16 cellular contexts compared by ENCODE assay signal in the genomic region with DNA sequence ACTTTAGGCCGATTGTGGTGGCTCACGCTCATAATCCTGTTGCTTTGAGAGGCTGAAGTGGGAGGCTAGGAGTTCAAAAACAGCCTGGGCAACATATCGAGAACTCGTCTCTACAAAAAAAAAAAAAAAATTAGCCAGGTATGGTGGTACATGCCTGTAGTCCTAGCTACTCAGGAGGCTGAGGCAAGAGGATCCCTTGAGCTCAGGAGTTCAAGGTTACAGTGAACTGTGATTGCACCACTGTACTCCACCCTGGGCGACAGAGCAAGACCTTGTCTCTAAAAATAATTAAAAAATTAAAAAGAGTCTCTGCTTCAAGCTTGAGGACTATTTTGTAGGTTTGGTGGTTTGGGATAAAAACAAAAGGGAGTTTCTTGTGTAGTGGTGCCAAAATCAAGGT. TPM values are rescaled to one million over a fixed set of nuclear protein-coding genes. Genes with fewer than 3 reads are reported as not detected.
DNase-seq lines count a peak whose midpoint lies in the region; ATAC-seq and TF ChIP-seq lines count a peak whose summit lies in the region.
"Had no signal": no experiment of that assay in that cellular context is flagged by ENCODE, and none has a peak within 500 bp of the region (broad histone marks: within the 10 kb centered on the region; RNA-seq: fewer than 3 reads in every experiment).

No MANE protein-coding gene starts in this region.

- peak overlapping the region; percentile 23 for H3K27ac Mint-ChIP-seq in activated T-cell treated with anti-CD3 and anti-CD28 coated beads, Interleukin-2, amount 50 U/mL, for 24 hours
- peak overlapping the region in 2 of 3 experiments; percentile 16 to 69; a peak in 1 of 7 replicates for H3K27ac Mint-ChIP-seq in H9
- H3K27ac Mint-ChIP-seq in activated T-helper 1 cell treated with anti-CD3 and anti-CD28 coated beads, Interleukin-12 subunit alpha, Interleukin-12 subunit beta, Interleukin-2, Interleukin-4 antibody, amounts not matched to agents 30 ng/mL and 10 ng/mL and 1 ng/mL, durations not matched to agents 14 hours and 24 hours and 36 hours: peak overlapping the region; percentile 13
- H3K27ac Mint-ChIP-seq: CD4-positive, alpha-beta T cell had no signal

- no peak overlapping the region for H3K56ac ChIP-seq in H9 (ENCODE audit: insufficient read length, low read depth, low read length)

- no peak overlapping the region for H3K4me3 Mint-ChIP-seq in activated T-cell treated with anti-CD3 and anti-CD28 coated beads, Interleukin-2, amount 50 U/mL, for 24 hours
- H3K4me3 Mint-ChIP-seq in H9: no peak overlapping the region
- H3K4me3 Mint-ChIP-seq in activated T-helper 1 cell treated with anti-CD3 and anti-CD28 coated beads, Interleukin-12 subunit alpha, Interleukin-12 subunit beta, Interleukin-2, Interleukin-4 antibody, amounts not matched to agents 30 ng/mL and 10 ng/mL and 1 ng/mL, durations not matched to agents 14 hours and 24 hours and 36 hours: no peak overlapping the region
- H3K4me3 Mint-ChIP-seq: CD4-positive, alpha-beta T cell; IgD-negative memory B cell had no signal

- no peak overlapping the region for H2BK12ac ChIP-seq in H9 (ENCODE audit: insufficient read length, low read depth, low read length)

- intact Hi-C loops in activated T-helper 1 cell treated with anti-CD3 and anti-CD28 coated beads, Interleukin-12 subunit alpha, Interleukin-12 subunit beta, Interleukin-2, Interleukin-4 antibody, amounts not matched to agents 30 ng/mL and 10 ng/mL and 1 ng/mL, durations not matched to agents 14 hours and 24 hours and 36 hours (cut with micrococcal nuclease): no loop called here
- intact Hi-C loops in body of pancreas (cut with DNase I): no loop called here
- intact Hi-C loops in heart right ventricle (cut with DNase I): no loop called here

- no CpG with 5 or more reads among the region's 5 CpGs for WGBS in H9 (ENCODE audit: extremely low coverage, insufficient read length, low lambda C conversion rate)
- 94 to 97% methylated on average over 5 of the region's 5 CpGs for WGBS in body of pancreas, 2 donors
- 93% methylated on average over 5 of the region's 5 CpGs for WGBS in heart right ventricle, 2 donors

- no peaks in the 10 kb centered on the region for H3K23me2 ChIP-seq in H9 (ENCODE audit: insufficient read length, low read depth, low read length, poor library complexity, severe bottlenecking)

- no peak overlapping the region for H3K4me2 ChIP-seq in H9 (ENCODE audit: insufficient read depth, insufficient read length, low read length)

- no peak overlapping the region for H3K4ac ChIP-seq in H9 (ENCODE audit: low read depth, low read length)

- no peak overlapping the region for H4K5ac ChIP-seq in H9 (ENCODE audit: insufficient read length, low read depth, low read length)

- H3K4me3 ChIP-seq in body of pancreas: no peak overlapping the region
- H3K4me3 ChIP-seq in heart right ventricle: no peak overlapping the region

- peaks cover 35% of the 10 kb centered on the region; the same call in 1 of the 2 replicates for H3K79me2 ChIP-seq in H9 (ENCODE audit: insufficient read depth, low read length)

- TF ChIP-seq CTCF in H9 (conservative IDR thresholded peaks at IDR 0.05) (no peak), body of pancreas (IDR thresholded peaks at IDR 0.05) (no peak), heart right ventricle (IDR thresholded peaks at IDR 0.05) (no peak)

- H3K27ac ChIP-seq in H9 (ENCODE audit: insufficient read length, low read depth, low read length) (no peak overlapping the region), body of pancreas (no peak overlapping the region), heart right ventricle (no peak overlapping the region)

- H3K14ac ChIP-seq in H9 (ENCODE audit: insufficient read depth, low read length): no peak overlapping the region

- H3K23ac ChIP-seq in H9 (ENCODE audit: insufficient read length, low read depth, low read length): no peak overlapping the region

- no peak overlapping the region for H2AK5ac ChIP-seq in H9 (ENCODE audit: insufficient read length, low read length)

- H3K36me3 Mint-ChIP-seq in activated T-cell treated with anti-CD3 and anti-CD28 coated beads, Interleukin-2, amount 50 U/mL, for 24 hours (ENCODE audit: low read depth): peaks cover 47% of the 10 kb centered on the region
- H3K36me3 Mint-ChIP-seq in H9 (ENCODE audit: insufficient read depth in 1 of 3, low read depth in 3 of 3): peaks cover 0 to 19% (median 3%) of the 10 kb centered on the region in 3 experiments; a peak in 4 of 7 replicates
- H3K36me3 Mint-ChIP-seq in activated T-helper 1 cell treated with anti-CD3 and anti-CD28 coated beads, Interleukin-12 subunit alpha, Interleukin-12 subunit beta, Interleukin-2, Interleukin-4 antibody, amounts not matched to agents 30 ng/mL and 10 ng/mL and 1 ng/mL, durations not matched to agents 14 hours and 24 hours and 36 hours (ENCODE audit: low read depth): peaks cover 14% of the 10 kb centered on the region

- H2BK15ac ChIP-seq in H9 (ENCODE audit: low read depth, low read length): no peak overlapping the region

- no peaks in the 10 kb centered on the region for H3K36me3 ChIP-seq in body of pancreas (replicated peaks in 1 of 2; ENCODE audit: insufficient read depth in 1 of 2, low read depth in 2 of 2)
- peaks cover 0 to 4% (median 0%) of the 10 kb centered on the region in 9 donors for H3K36me3 ChIP-seq in heart right ventricle

- ATAC-seq in GM19452 (IDR thresholded peaks at IDR 0.05; ENCODE audit: unreplicated experiment) (no peak), body of pancreas (no peak), heart right ventricle (no peak)

- H4K8ac ChIP-seq in H9 (replicated peaks; ENCODE audit: insufficient read length, low read depth, low read length): no peak overlapping the region

- no peak overlapping the region for H2AFZ ChIP-seq in H9 (ENCODE audit: low read length)

- H4K20me1 ChIP-seq in H9 (ENCODE audit: control insufficient read depth, insufficient read depth, insufficient read length): no peaks in the 10 kb centered on the region

- H3K9me3 ChIP-seq in H9 (ENCODE audit: control insufficient read depth, low read depth, low read length): no peaks in the 10 kb centered on the region
- H3K9me3 ChIP-seq in body of pancreas: no peaks in the 10 kb centered on the region
- H3K9me3 ChIP-seq in heart right ventricle: no peaks in the 10 kb centered on the region

- H3K9ac ChIP-seq in H9 (ENCODE audit: extremely low read depth, insufficient read length, low read length): no peak overlapping the region

- H3K9me3 Mint-ChIP-seq in activated T-cell treated with anti-CD3 and anti-CD28 coated beads, Interleukin-2, amount 50 U/mL, for 24 hours: no peaks in the 10 kb centered on the region
- no peaks in the 10 kb centered on the region for H3K9me3 Mint-ChIP-seq in H9
- no peaks in the 10 kb centered on the region for H3K9me3 Mint-ChIP-seq in activated T-helper 1 cell treated with anti-CD3 and anti-CD28 coated beads, Interleukin-12 subunit alpha, Interleukin-12 subunit beta, Interleukin-2, Interleukin-4 antibody, amounts not matched to agents 30 ng/mL and 10 ng/mL and 1 ng/mL, durations not matched to agents 14 hours and 24 hours and 36 hours
- H3K9me3 Mint-ChIP-seq: CD4-positive, alpha-beta T cell; IgD-negative memory B cell had no signal

- H2BK5ac ChIP-seq in H9 (ENCODE audit: insufficient read length, low read length): no peak overlapping the region

- no peak overlapping the region for H3T11ph ChIP-seq in H9 (ENCODE audit: low read length)

- peaks cover 11% of the 10 kb centered on the region for H3K79me1 ChIP-seq in H9 (ENCODE audit: insufficient read depth, low read depth, low read length, poor library complexity, severe bottlenecking)

- H3K4me1 ChIP-seq in H9 (ENCODE audit: insufficient read depth, low read length): peaks cover 7% of the 10 kb centered on the region; the same call in 1 of the 2 replicates
- H3K4me1 ChIP-seq in body of pancreas: peaks cover 12% of the 10 kb centered on the region
- peaks cover 0 to 15% (median 4%) of the 10 kb centered on the region in 9 donors for H3K4me1 ChIP-seq in heart right ventricle

- no peak for TF ChIP-seq POLR2A in body of pancreas (IDR thresholded peaks at IDR 0.05)

- no peak overlapping the region for H3K18ac ChIP-seq in H9 (ENCODE audit: insufficient read length, low read depth, low read length)

- DNase-seq in activated T-cell treated with anti-CD3 and anti-CD28 coated beads, Interleukin-2, amount 50 U/mL, for 24 hours: no peak
- DNase-seq in activated T-cell treated with anti-CD3 and anti-CD28 coated beads, Interleukin-2, amount 50 U/mL, for 1 hour: no peak
- no peak for DNase-seq in H9
- no peak for DNase-seq in activated T-helper 1 cell treated with anti-CD3 and anti-CD28 coated beads, Interleukin-12 subunit alpha, Interleukin-12 subunit beta, Interleukin-2, Interleukin-4 antibody, amounts not matched to agents 30 ng/mL and 10 ng/mL and 1 ng/mL, durations not matched to agents 14 hours and 24 hours and 36 hours (ENCODE audit: low spot score)
- no peak for DNase-seq in body of pancreas
- no peak for DNase-seq in heart right ventricle
- DNase-seq: ACHN; C1 segment of cervical spinal cord; Calu3; CD4-positive, alpha-beta T cell; DMS 273 treated with DMSO at 0.1 percent for 48 hours had no signal

- H2BK20ac ChIP-seq in H9 (ENCODE audit: low read depth, low read length, poor library complexity, severe bottlenecking): no peak overlapping the region

- no peak overlapping the region for H4K91ac ChIP-seq in H9 (ENCODE audit: insufficient read length, low read depth, low read length)

- H2BK120ac ChIP-seq in H9 (ENCODE audit: low read depth, low read length, poor library complexity, severe bottlenecking): no peak overlapping the region

- peaks cover 49% of the 10 kb centered on the region for H3K4me1 Mint-ChIP-seq in activated T-cell treated with anti-CD3 and anti-CD28 coated beads, Interleukin-2, amount 50 U/mL, for 24 hours (ENCODE audit: low read depth)
- peaks cover 23 to 32% of the 10 kb centered on the region in 2 experiments for H3K4me1 Mint-ChIP-seq in H9
- H3K4me1 Mint-ChIP-seq in activated T-helper 1 cell treated with anti-CD3 and anti-CD28 coated beads, Interleukin-12 subunit alpha, Interleukin-12 subunit beta, Interleukin-2, Interleukin-4 antibody, amounts not matched to agents 30 ng/mL and 10 ng/mL and 1 ng/mL, durations not matched to agents 14 hours and 24 hours and 36 hours (ENCODE audit: low read depth): peaks cover 43% of the 10 kb centered on the region

- no peaks in the 10 kb centered on the region for H3K27me3 Mint-ChIP-seq in activated T-cell treated with anti-CD3 and anti-CD28 coated beads, Interleukin-2, amount 50 U/mL, for 24 hours
- no peaks in the 10 kb centered on the region for H3K27me3 Mint-ChIP-seq in H9 (ENCODE audit: low read depth)
- H3K27me3 Mint-ChIP-seq in activated T-helper 1 cell treated with anti-CD3 and anti-CD28 coated beads, Interleukin-12 subunit alpha, Interleukin-12 subunit beta, Interleukin-2, Interleukin-4 antibody, amounts not matched to agents 30 ng/mL and 10 ng/mL and 1 ng/mL, durations not matched to agents 14 hours and 24 hours and 36 hours (ENCODE audit: insufficient read depth): no peaks in the 10 kb centered on the region
- H3K27me3 Mint-ChIP-seq: CD4-positive, alpha-beta T cell; IgD-negative memory B cell had no signal

- no peaks in the 10 kb centered on the region for H3K27me3 ChIP-seq in H9 (ENCODE audit: insufficient read depth, low read length)
- H3K27me3 ChIP-seq in body of pancreas: no peaks in the 10 kb centered on the region
- no peaks in the 10 kb centered on the region for H3K27me3 ChIP-seq in heart right ventricle

RNA-seq across cellular contexts. Expression of a gene that starts 21.2 kb away (rescaled TPM):
- 197 and 204 TPM in 2 replicates for total RNA-seq in H9 (2021)
- 79.9 and 80.8 TPM in 2 replicates for total RNA-seq in activated T-helper 1 cell treated with anti-CD3 and anti-CD28 coated beads, Interleukin-12 subunit alpha, Interleukin-12 subunit beta, Interleukin-2, Interleukin-4 antibody, amounts not matched to agents 30 ng/mL and 10 ng/mL and 1 ng/mL, durations not matched to agents 14 hours and 24 hours and 36 hours
- 10 to 100 TPM; 36.6 to 63.6 TPM for total RNA-seq in body of pancreas
- 10 to 100 TPM; 25.5 to 35.0 (median 27.3) TPM for total RNA-seq in heart right ventricle
- 10 to 100 TPM; 12.4 to 27.7 TPM for polyA plus RNA-seq in heart right ventricle

RNA-seq across cellular contexts. Expression of a gene that starts 24.9 kb away (rescaled TPM):
- total RNA-seq in H9 (2021): not detected in 2 replicates
- total RNA-seq in activated T-helper 1 cell treated with anti-CD3 and anti-CD28 coated beads, Interleukin-12 subunit alpha, Interleukin-12 subunit beta, Interleukin-2, Interleukin-4 antibody, amounts not matched to agents 30 ng/mL and 10 ng/mL and 1 ng/mL, durations not matched to agents 14 hours and 24 hours and 36 hours: not detected in 2 replicates
- total RNA-seq in body of pancreas: not detected
- not detected for total RNA-seq in heart right ventricle
- polyA plus RNA-seq in heart right ventricle: not detected
- total RNA-seq: A172; Calu3; CD4-positive, alpha-beta T cell; Daoy; HT-29 had no signal
- polyA plus RNA-seq: IgD-negative memory B cell had no signal
